16 cellular contexts compared by ENCODE assay signal in the genomic region with DNA sequence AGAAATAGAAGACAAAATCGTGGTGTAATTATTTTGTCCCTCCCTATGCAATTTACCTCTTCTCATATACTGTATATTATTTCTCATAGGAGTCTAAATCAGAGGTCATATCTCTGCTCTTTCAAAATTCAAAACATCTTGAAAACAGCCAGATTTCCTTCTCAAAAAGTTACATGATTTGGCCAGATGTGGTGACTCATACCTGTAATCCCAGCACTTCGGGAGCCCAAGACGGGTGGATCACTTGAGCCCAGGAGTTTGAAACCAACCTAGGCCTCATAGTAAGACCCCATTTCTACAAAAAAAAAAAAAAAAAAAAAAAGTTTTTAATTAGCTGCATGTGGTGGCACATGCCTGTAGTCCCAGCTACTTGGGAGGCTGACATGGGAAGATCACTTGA.
"Had no signal": no experiment of that assay in that cellular context is flagged by ENCODE, and none has a peak within 500 bp of the region (broad histone marks: within the 10 kb centered on the region; RNA-seq: fewer than 3 reads in every experiment).

No MANE protein-coding gene starts in this region.

- H3K36me3 Mint-ChIP-seq: activated naive CD4-positive, alpha-beta T cell treated with anti-CD3 and anti-CD28 coated beads, Interleukin-2, amount 50 U/mL, for 72 hours had no signal

- H3K27me3 Mint-ChIP-seq: activated CD8-positive, alpha-beta memory T cell treated with anti-CD3 and anti-CD28 coated beads, Interleukin-2, amount 10 ng/mL, durations not matched to agents 7 days and 5 days; activated T-cell treated with anti-CD3 and anti-CD28 coated beads, Interleukin-2, amount 50 U/mL, for 24 hours; stimulated activated naive B cell treated with anti-CD40 and anti-IgM and Interleukin-4, amounts not matched to agents 10 μg/mL and 1 μg/mL and 100 μg/mL, for 72 hours; type B pancreatic cell had no signal

- H3K4me3 ChIP-seq: spleen had no signal

- ATAC-seq: activated CD4-positive, CD25-positive, alpha-beta regulatory T cell treated with anti-CD3 and anti-CD28 coated beads, Interleukin-2, amount 50 U/mL, for 24 hours; activated CD8-positive, alpha-beta memory T cell treated with anti-CD3 and anti-CD28 coated beads, Interleukin-2, amount 10 ng/mL, durations not matched to agents 7 days and 5 days; activated naive CD4-positive, alpha-beta T cell treated with anti-CD3 and anti-CD28 coated beads, Interleukin-2, amount 50 U/mL, for 72 hours; sciatic nerve; stimulated activated naive B cell treated with anti-CD40 and anti-IgM and Interleukin-4, amounts not matched to agents 10 μg/mL and 1 μg/mL and 100 μg/mL, for 72 hours had no signal

- H3K4me3 Mint-ChIP-seq: activated CD8-positive, alpha-beta memory T cell treated with anti-CD3 and anti-CD28 coated beads, Interleukin-2, amount 10 ng/mL, durations not matched to agents 7 days and 5 days; activated T-cell treated with anti-CD3 and anti-CD28 coated beads, Interleukin-2, amount 50 U/mL, for 24 hours; stimulated activated naive B cell treated with anti-CD40 and anti-IgM and Interleukin-4, amounts not matched to agents 10 μg/mL and 1 μg/mL and 100 μg/mL, for 72 hours; type B pancreatic cell had no signal

- H3K4me1 Mint-ChIP-seq: stimulated activated naive B cell treated with anti-CD40 and anti-IgM and Interleukin-4, amounts not matched to agents 10 μg/mL and 1 μg/mL and 100 μg/mL, for 72 hours had no signal

- H3K27ac Mint-ChIP-seq: activated CD8-positive, alpha-beta memory T cell treated with anti-CD3 and anti-CD28 coated beads, Interleukin-2, amount 10 ng/mL, durations not matched to agents 7 days and 5 days; activated naive CD4-positive, alpha-beta T cell treated with anti-CD3 and anti-CD28 coated beads, Interleukin-2, amount 50 U/mL, for 72 hours; activated T-cell treated with anti-CD3 and anti-CD28 coated beads, Interleukin-2, amount 50 U/mL, for 24 hours; stimulated activated naive B cell treated with anti-CD40 and anti-IgM and Interleukin-4, amounts not matched to agents 10 μg/mL and 1 μg/mL and 100 μg/mL, for 72 hours; type B pancreatic cell had no signal

- H3K9me3 Mint-ChIP-seq: activated naive CD4-positive, alpha-beta T cell treated with anti-CD3 and anti-CD28 coated beads, Interleukin-2, amount 50 U/mL, for 72 hours; activated T-cell treated with anti-CD3 and anti-CD28 coated beads, Interleukin-2, amount 50 U/mL, for 24 hours; stimulated activated naive B cell treated with anti-CD40 and anti-IgM and Interleukin-4, amounts not matched to agents 10 μg/mL and 1 μg/mL and 100 μg/mL, for 72 hours; type B pancreatic cell had no signal

- DNase-seq: activated CD4-positive, alpha-beta T cell treated with anti-CD3 and anti-CD28 coated beads, Interleukin-2, amount 50 U/mL, for 4 hours; activated CD8-positive, alpha-beta memory T cell treated with anti-CD3 and anti-CD28 coated beads, Interleukin-2, amount 10 ng/mL, durations not matched to agents 7 days and 5 days; activated effector memory CD4-positive, alpha-beta T cell treated with Interleukin-2 at 50 U/mL for 16 hours; activated T-cell treated with anti-CD3 and anti-CD28 coated beads, Interleukin-2, amount 50 U/mL, for 24 hours; cerebellar nuclear complex; dermis blood vessel endothelial cell; hippocampal formation; kidney glomerular epithelial cell; spleen; stimulated activated CD4-positive, alpha-beta T cell treated with anti-CD3 and anti-CD28 coated beads, Interleukin-1b, Interleukin-23, amount 100 ng/mL, for 48 hours; stimulated activated naive B cell treated with anti-CD40 and anti-IgM and Interleukin-4, amounts not matched to agents 10 μg/mL and 1 μg/mL and 100 μg/mL, for 72 hours; substantia nigra had no signal
